Comparison of ENCODE assay signal across 8 cellular contexts in genomic region chr20:43187476-43188233, GRCh38. TPM values are rescaled to one million over a fixed set of nuclear protein-coding genes. Genes with fewer than 3 reads are reported as not detected.
A peak's percentile ranks its signal among the peaks of the same experiment; 100 is the strongest.
DNase-seq lines count a peak whose midpoint lies in the region; ATAC-seq and TF ChIP-seq lines count a peak whose summit lies in the region.

No MANE protein-coding gene starts in this region.

- no peak overlapping the region for H3K4me2 ChIP-seq in Loucy (ENCODE audit: low read depth, low read length, poor library complexity, severe bottlenecking)

- H3K36me3 ChIP-seq in Loucy (ENCODE audit: insufficient read depth, low read length): no peaks in the 10 kb centered on the region
- no peaks in the 10 kb centered on the region for H3K36me3 ChIP-seq in right atrium auricular region

- H3K27me3 ChIP-seq in Loucy (ENCODE audit: insufficient read depth, low read length, poor library complexity, severe bottlenecking): no peaks in the 10 kb centered on the region
- peaks cover 5 to 10% of the 10 kb centered on the region in 2 donors for H3K27me3 ChIP-seq in right atrium auricular region

- ATAC-seq in GM21576 (IDR thresholded peaks at IDR 0.05; ENCODE audit: unreplicated experiment): no peak

- H4K20me1 ChIP-seq in Loucy (ENCODE audit: insufficient read depth, low read length, poor library complexity, severe bottlenecking): no peaks in the 10 kb centered on the region

- peak; percentile 93 for TF ChIP-seq CTCF in GM10266 (IDR thresholded peaks at IDR 0.05; ENCODE audit: control insufficient read depth, insufficient read depth, low read depth, missing control alignments)
- peak; percentile 99 for TF ChIP-seq CTCF in Loucy (conservative IDR thresholded peaks at IDR 0.05; ENCODE audit: low read length)
- peak; percentile 93 to 95 for TF ChIP-seq CTCF in right atrium auricular region (IDR thresholded peaks at IDR 0.05)

- H3K4me3 ChIP-seq in Loucy (ENCODE audit: low read length, poor library complexity, severe bottlenecking): no peak overlapping the region
- no peak overlapping the region for H3K4me3 ChIP-seq in right atrium auricular region

- H3K9me3 ChIP-seq in Loucy (ENCODE audit: insufficient read depth, low read depth, low read length) (no peaks in the 10 kb centered on the region), right atrium auricular region (no peaks in the 10 kb centered on the region)

- no peak overlapping the region for H3K27ac ChIP-seq in right atrium auricular region

- no peak overlapping the region for H3K9ac ChIP-seq in Loucy (ENCODE audit: low read depth, low read length, poor library complexity, severe bottlenecking)

- H2AFZ ChIP-seq in Loucy (ENCODE audit: low read length): no peak overlapping the region

- no peaks in the 10 kb centered on the region for H3K4me1 ChIP-seq in Loucy (ENCODE audit: insufficient read depth, low read length, poor library complexity, severe bottlenecking)
- peaks cover 0 to 16% of the 10 kb centered on the region in 2 donors for H3K4me1 ChIP-seq in right atrium auricular region

- H3F3A ChIP-seq in Loucy (ENCODE audit: low read depth): no peaks in the 10 kb centered on the region

- H3K9me2 ChIP-seq in Loucy (replicated peaks; ENCODE audit: low read depth, low read length): no peaks in the 10 kb centered on the region

- H3K79me2 ChIP-seq in Loucy (ENCODE audit: insufficient read depth, low read length): no peaks in the 10 kb centered on the region

- peak; percentile 85 for DNase-seq in GM10266 (ENCODE audit: extremely low spot score)
- peak; percentile 68 for DNase-seq in SW480 (ENCODE audit: low spot score)
- DNase-seq in amygdala (lab: John Stamatoyannopoulos, UW): peak in 52 of 56 donors; percentile 9 to 93 (median 60)
- peak; percentile 86 for DNase-seq in right atrium auricular region (ENCODE audit: low spot score)
- DNase-seq in putamen (ENCODE audit: low spot score): peak; percentile 61
- no peak for DNase-seq in cortex of kidney (lab: John Stamatoyannopoulos, UW)

RNA-seq across cellular contexts. Expression of gene PTPRT, which starts 2.1 kb away (rescaled TPM):
- under 1 TPM; 0.11 to 0.35 TPM for total RNA-seq in right atrium auricular region
